19 cellular contexts compared by ENCODE assay signal in the genomic region with DNA sequence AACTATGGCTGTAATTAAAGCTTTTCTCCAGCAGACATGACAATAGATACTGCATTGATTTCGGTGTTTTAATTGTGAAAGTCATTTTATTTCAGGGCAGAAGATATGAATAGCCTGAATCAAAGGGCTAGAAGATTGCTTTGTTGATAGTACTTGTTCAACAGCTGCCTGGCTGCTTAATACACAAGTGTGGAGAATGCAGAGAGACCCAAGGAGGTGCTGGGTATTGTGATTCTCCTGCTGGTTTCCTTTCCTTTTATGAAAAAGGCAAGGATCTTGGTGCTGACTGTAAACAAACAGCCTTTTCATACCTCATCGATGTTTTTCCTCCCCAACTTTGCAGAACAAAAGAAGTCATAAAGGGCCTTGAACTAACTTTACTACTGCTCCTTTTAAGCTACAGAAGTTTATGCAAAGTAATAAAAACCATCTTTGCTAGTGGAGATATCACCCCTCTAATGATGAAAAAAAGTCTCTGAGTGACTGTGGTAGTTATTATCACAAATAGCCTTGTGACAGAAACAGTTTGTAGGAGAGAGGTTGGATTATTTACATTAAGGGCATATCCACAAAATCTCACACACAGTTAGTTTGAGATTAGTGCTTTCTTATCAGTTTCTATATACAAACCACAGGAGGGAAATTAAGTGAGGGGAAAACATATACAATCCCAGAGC.
DNase-seq lines count a peak whose midpoint lies in the region; ATAC-seq, FAIRE-seq and TF ChIP-seq lines count a peak whose summit lies in the region.
"Had no signal": no experiment of that assay in that cellular context is flagged by ENCODE, and none has a peak within 500 bp of the region (broad histone marks: within the 10 kb centered on the region; RNA-seq: fewer than 3 reads in every experiment).

No MANE protein-coding gene starts in this region.

- DNase-seq in H4 (ENCODE audit: low spot score) (peak; percentile 13), H1 (ENCODE audit: low read depth in 1 of 2, low spot score in 2 of 2) (peak in 1 of 2 experiments; percentile 53), mesendoderm (peak; percentile 90), Kasumi-1 (lab: John Stamatoyannopoulos, UW) (no peak), GM19238 (ENCODE audit: insufficient read length, low spot score) (no peak)
- DNase-seq: CD8-positive, alpha-beta memory T cell; central memory CD4-positive, alpha-beta T cell; effector memory CD4-positive, alpha-beta T cell; KG1; naive thymus-derived CD8-positive, alpha-beta T cell; NCI-H446; SHP77 treated with DMSO at 0.1 percent for 48 hours; stimulated activated CD4-positive, alpha-beta T cell treated with anti-CD3 and anti-CD28 coated beads, Interleukin-12 subunit alpha, Interleukin-12 subunit beta, amount 100 ng/mL, for 4 hours; thyroid gland had no signal

- no peak overlapping the region for H2BK120ac ChIP-seq in H1 (replicated peaks; ENCODE audit: low read depth, low read length)
- H2BK120ac ChIP-seq in mesendoderm (ENCODE audit: low read depth, low read length), result no peak overlapping the region

- no peaks in the 10 kb centered on the region for H3K36me3 ChIP-seq in Loucy (ENCODE audit: insufficient read depth, low read length)
- peaks cover 0 to 4% (median 0%) of the 10 kb centered on the region in 4 experiments; a peak in 1 of 8 replicates for H3K36me3 ChIP-seq in H1 (ENCODE audit: control insufficient read depth in 2 of 4, insufficient read depth in 4 of 4, low read length in 3 of 4)
- no peaks in the 10 kb centered on the region for H3K36me3 ChIP-seq in mesendoderm (ENCODE audit: control insufficient read depth, insufficient read depth, low read length)
- H3K36me3 ChIP-seq: thyroid gland had no signal

- no peak overlapping the region for H3K14ac ChIP-seq in H1 (ENCODE audit: insufficient read length)

- no peak for TF ChIP-seq RAD21 in H1 (IDR thresholded peaks at IDR 0.05 in 1 of 2, conservative IDR thresholded peaks at IDR 0.05 in 1 of 2; ENCODE audit: low read depth in 2 of 2, low read length in 2 of 2)

- H2BK15ac ChIP-seq in H1 (ENCODE audit: low read length), result no peak overlapping the region
- H2BK15ac ChIP-seq in mesendoderm (replicated peaks; ENCODE audit: low read depth), result no peak overlapping the region

- H3K4ac ChIP-seq in H1 (replicated peaks; ENCODE audit: insufficient read length, low read depth, low read length) (no peak overlapping the region), mesendoderm (ENCODE audit: low read depth, low read length) (no peak overlapping the region)

- no peak overlapping the region for H2BK12ac ChIP-seq in H1 (ENCODE audit: low read depth, low read length)

- H4K5ac ChIP-seq in H1 (ENCODE audit: insufficient read length, low read depth, low read length) (no peak overlapping the region), mesendoderm (ENCODE audit: low read length) (no peak overlapping the region)

- H4K8ac ChIP-seq in H1 (ENCODE audit: extremely low read depth, insufficient read depth, low read length) (no peak overlapping the region), mesendoderm (ENCODE audit: low read depth, low read length) (no peak overlapping the region)

- H4K91ac ChIP-seq in H1 (replicated peaks; ENCODE audit: insufficient read length, low read length), result no peak overlapping the region

- H3K23ac ChIP-seq in H1 (ENCODE audit: insufficient read length) (no peak overlapping the region), mesendoderm (ENCODE audit: low read length) (no peak overlapping the region)

- no peak overlapping the region for H2BK5ac ChIP-seq in H1 (ENCODE audit: low read depth, low read length)
- H2BK5ac ChIP-seq in mesendoderm (ENCODE audit: low read length), result peak overlapping the region; percentile 12

- no peaks in the 10 kb centered on the region for H3K23me2 ChIP-seq in H1 (ENCODE audit: low read depth, low read length)

- H2BK20ac ChIP-seq in H1 (ENCODE audit: low read length), result no peak overlapping the region

- no peaks in the 10 kb centered on the region for H4K20me1 ChIP-seq in Loucy (ENCODE audit: insufficient read depth, low read length, poor library complexity, severe bottlenecking)
- H4K20me1 ChIP-seq in H1 (replicated peaks in 1 of 2; ENCODE audit: control insufficient read depth in 1 of 2, insufficient read depth in 2 of 2, low read length in 2 of 2), result peaks cover 5 to 8% of the 10 kb centered on the region in 2 experiments

- no peak overlapping the region for H3K9ac ChIP-seq in Loucy (ENCODE audit: low read depth, low read length, poor library complexity, severe bottlenecking)
- H3K9ac ChIP-seq in H1 (replicated peaks in 1 of 4; ENCODE audit: extremely low read depth in 1 of 4, low read depth in 3 of 4, low read length in 3 of 4), result no peak overlapping the region
- no peak overlapping the region for H3K9ac ChIP-seq in mesendoderm (ENCODE audit: low read length)

- H3K56ac ChIP-seq in H1 (replicated peaks; ENCODE audit: insufficient read length, low read depth, low read length), result no peak overlapping the region
- H3K56ac ChIP-seq in mesendoderm (ENCODE audit: low read length), result no peak overlapping the region

- TF ChIP-seq POLR2A in H1 (IDR thresholded peaks at IDR 0.05; ENCODE audit: control extremely low read depth in 1 of 2, low read depth in 2 of 2, low read length in 2 of 2), result no peak

- H2AK5ac ChIP-seq in H1 (ENCODE audit: low read depth, low read length) (no peak overlapping the region), mesendoderm (ENCODE audit: low read length) (no peak overlapping the region)

- peak in 1 of 2 experiments; percentile 67; a peak in 1 of 3 replicates for TF ChIP-seq EP300 in H1 (IDR thresholded peaks at IDR 0.05; ENCODE audit: borderline replicate concordance in 1 of 2, low read depth in 2 of 2, low read length in 2 of 2)

- H3K18ac ChIP-seq in H1 (ENCODE audit: extremely low read depth, low read length), result no peak overlapping the region
- H3K18ac ChIP-seq in mesendoderm (ENCODE audit: low read length), result no peak overlapping the region

- no peaks in the 10 kb centered on the region for H3K9me2 ChIP-seq in Loucy (replicated peaks; ENCODE audit: low read depth, low read length)

- peak; percentile 78 for FAIRE-seq in H1 (lab: Jason Lieb, UNC)

- TF ChIP-seq CTCF in Loucy (conservative IDR thresholded peaks at IDR 0.05; ENCODE audit: low read length) (no peak), H1 (IDR thresholded peaks at IDR 0.05; ENCODE audit: control extremely low read depth in 1 of 3, insufficient read depth in 1 of 3, low read depth in 1 of 3, low read length in 3 of 3) (no peak)

- H3K9me3 ChIP-seq in Loucy (ENCODE audit: insufficient read depth, low read depth, low read length) (no peaks in the 10 kb centered on the region), H1 (ENCODE audit: insufficient read depth in 2 of 2, low read depth in 1 of 2, low read length in 1 of 2) (no peaks in the 10 kb centered on the region)
- H3K9me3 ChIP-seq: thyroid gland had no signal

- ATAC-seq in GM21619 (IDR thresholded peaks at IDR 0.05; ENCODE audit: unreplicated experiment), result no peak
- ATAC-seq in HG03460 (IDR thresholded peaks at IDR 0.05; ENCODE audit: unreplicated experiment), result no peak
- ATAC-seq: activated CD4-positive, CD25-positive, alpha-beta regulatory T cell treated with anti-CD3 and anti-CD28 coated beads, Interleukin-2, amount 50 U/mL, for 24 hours; naive thymus-derived CD8-positive, alpha-beta T cell; stimulated activated effector memory CD8-positive, alpha-beta T cell treated with anti-CD3 and anti-CD28 coated beads, Interleukin-12 subunit alpha, Interleukin-12 subunit beta, amount 100 ng/mL, for 72 hours had no signal

- H3K79me2 ChIP-seq in Loucy (ENCODE audit: insufficient read depth, low read length) (no peaks in the 10 kb centered on the region), H1 (ENCODE audit: control insufficient read depth in 1 of 2, insufficient read depth in 2 of 2, low read length in 2 of 2) (no peaks in the 10 kb centered on the region), mesendoderm (ENCODE audit: control insufficient read depth, insufficient read depth, low read length) (no peaks in the 10 kb centered on the region)

- no peak overlapping the region for H3K27ac ChIP-seq in H1 (ENCODE audit: low read depth, low read length)
- H3K27ac ChIP-seq in mesendoderm (ENCODE audit: low read depth, low read length), result peak overlapping the region; percentile 69
- H3K27ac ChIP-seq: thyroid gland had no signal

- no peaks in the 10 kb centered on the region for H3K27me3 ChIP-seq in Loucy (ENCODE audit: insufficient read depth, low read length, poor library complexity, severe bottlenecking)
- H3K27me3 ChIP-seq in H1 (replicated peaks in 1 of 4; ENCODE audit: control insufficient read depth in 3 of 4, extremely low read depth in 1 of 4, insufficient read depth in 3 of 4, low read length in 3 of 4), result peaks cover 68 to 93% (median 82%) of the 10 kb centered on the region in 4 experiments
- H3K27me3 ChIP-seq in mesendoderm (ENCODE audit: insufficient read depth, low read length, poor library complexity), result no peaks in the 10 kb centered on the region
- H3K27me3 ChIP-seq: thyroid gland had no signal

- POLR2A ChIA-PET in H1 (lab: Charles Lee; ENCODE audit: partially characterized antibody), result no interaction called here

- H3F3A ChIP-seq in Loucy (ENCODE audit: low read depth), result no peaks in the 10 kb centered on the region

- H3K4me2 ChIP-seq in Loucy (ENCODE audit: low read depth, low read length, poor library complexity, severe bottlenecking), result no peak overlapping the region
- peak overlapping the region; percentile 17 to 30; a peak in 2 of 4 replicates for H3K4me2 ChIP-seq in H1 (ENCODE audit: insufficient read depth in 1 of 2, low read depth in 2 of 2, low read length in 2 of 2)
- H3K4me2 ChIP-seq in mesendoderm (ENCODE audit: low read length), result no peak overlapping the region

- H3K4me1 ChIP-seq in Loucy (ENCODE audit: insufficient read depth, low read length, poor library complexity, severe bottlenecking) (no peaks in the 10 kb centered on the region), H1 (replicated peaks in 1 of 4; ENCODE audit: control insufficient read depth in 3 of 4, insufficient read depth in 4 of 4, low read length in 3 of 4) (peaks cover 0 to 7% (median 5%) of the 10 kb centered on the region in 4 experiments; a peak in 3 of 7 replicates), mesendoderm (ENCODE audit: control insufficient read depth, low read depth, low read length) (peaks cover 23% of the 10 kb centered on the region)
- H3K4me1 ChIP-seq: thyroid gland had no signal

- H3K4me3 ChIP-seq in Loucy (ENCODE audit: low read length, poor library complexity, severe bottlenecking), result no peak overlapping the region
- no peak overlapping the region for H3K4me3 ChIP-seq in H1 (ENCODE audit: extremely low read depth in 1 of 4, insufficient read depth in 2 of 4, low read depth in 3 of 4, low read length in 4 of 4)
- no peak overlapping the region for H3K4me3 ChIP-seq in mesendoderm (ENCODE audit: low read length)
- H3K4me3 ChIP-seq: thyroid gland had no signal

- H2AFZ ChIP-seq in Loucy (ENCODE audit: low read length) (peak overlapping the region; percentile 26), H1 (ENCODE audit: low read length) (no peak overlapping the region)

- CTCF ChIA-PET in H1 (lab: Charles Lee; ENCODE audit: partially characterized antibody), result interaction anchor here (0.6 to 0.7 kb wide), 2 partner anchors 84 kb away, joined by 3 to 4 read pairs; no protein-coding TSS in a partner anchor

- 4% methylated on average over 2 of the region's 2 CpGs; no CpG with 5 or more reads in 1 of the 2 experiments for WGBS in H1 (ENCODE audit: extremely low coverage in 1 of 2, insufficient coverage in 1 of 2, insufficient read length in 1 of 2, insufficient replicate concordance in 2 of 2, low coverage in 1 of 2, low lambda C conversion rate in 2 of 2, missing lambda C conversion rate in 1 of 2), 2 experiments
- no CpG with 5 or more reads among the region's 2 CpGs for WGBS in mesendoderm (ENCODE audit: extremely low coverage, insufficient coverage, low lambda C conversion rate)

- no peaks in the 10 kb centered on the region for H3K79me1 ChIP-seq in H1 (ENCODE audit: low read depth, low read length)
- no peaks in the 10 kb centered on the region for H3K79me1 ChIP-seq in mesendoderm (ENCODE audit: low read length)

Comparison
In these comparisons a context has a peak if more than half of its experiments do, and no peak if none do; other contexts are left out.
1. DNase-seq: peak in H4 (single experiment) and mesendoderm (single experiment); none in Kasumi-1 (0 of 2) and GM19238 (single experiment).
2. H3K4me2 ChIP-seq: peak in H1 (2 of 2); none in Loucy (single experiment) and mesendoderm (single experiment).